8 cellular contexts compared by ENCODE assay signal in genomic region chr17:30236807-30237206, GRCh38. TPM values are rescaled to one million over a fixed set of nuclear protein-coding genes. Genes with fewer than 3 reads are reported as not detected.
A peak's percentile ranks its signal among the peaks of the same experiment; 100 is the strongest.
DNase-seq lines count a peak whose midpoint lies in the region; ATAC-seq and TF ChIP-seq lines count a peak whose summit lies in the region.

No MANE protein-coding gene starts in this region.

- no peaks in the 10 kb centered on the region for H3K36me3 Mint-ChIP-seq in activated T-helper 2 cell treated with anti-CD3 and anti-CD28 coated beads, Interferon-gamma antibody, Interleukin-2, Interleukin-4, amounts not matched to agents 10 μg/mL and 5 μg/mL and 100 μg/mL, durations not matched to agents 14 hours and 24 hours and 36 hours (ENCODE audit: low read depth)

- H3K4me1 ChIP-seq in right atrium auricular region: peaks cover 0 to 29% of the 10 kb centered on the region in 2 donors

- H3K9me3 Mint-ChIP-seq in activated T-helper 2 cell treated with anti-CD3 and anti-CD28 coated beads, Interferon-gamma antibody, Interleukin-2, Interleukin-4, amounts not matched to agents 10 μg/mL and 5 μg/mL and 100 μg/mL, durations not matched to agents 14 hours and 24 hours and 36 hours: no peaks in the 10 kb centered on the region

- ATAC-seq in GM21528 (IDR thresholded peaks at IDR 0.05; ENCODE audit: low FRiP score, unreplicated experiment) (no peak), omental fat pad (ENCODE audit: low FRiP score) (no peak)

- DNase-seq in COLO668 (lab: John Stamatoyannopoulos, UW; ENCODE audit: unreplicated experiment) (peak; percentile 45), HT1080 (ENCODE audit: low read depth) (peak; percentile 13), right atrium auricular region (ENCODE audit: low spot score) (peak; percentile 75), NK-92 (lab: John Stamatoyannopoulos, UW; ENCODE audit: unreplicated experiment) (no peak), omental fat pad (ENCODE audit: low spot score) (no peak)
- no peak for DNase-seq in activated T-helper 2 cell treated with anti-CD3 and anti-CD28 coated beads, Interferon-gamma antibody, Interleukin-2, Interleukin-4, amounts not matched to agents 10 μg/mL and 5 μg/mL and 100 μg/mL, durations not matched to agents 14 hours and 24 hours and 36 hours (ENCODE audit: low spot score)
- peak; percentile 10 to 15 for DNase-seq in stimulated activated CD8-positive, alpha-beta memory T cell treated with anti-CD3 and anti-CD28 coated beads, Interleukin-2, amount 100 ng/mL, for 48 hours (ENCODE audit: low read depth in 2 of 2)

- peaks cover 0 to 9% of the 10 kb centered on the region in 2 donors for H3K27me3 ChIP-seq in right atrium auricular region

- no peaks in the 10 kb centered on the region for H3K36me3 ChIP-seq in right atrium auricular region

- no peaks in the 10 kb centered on the region for H3K9me3 ChIP-seq in right atrium auricular region

- peak overlapping the region in 1 of 2 donors; percentile 52 for H3K4me3 ChIP-seq in right atrium auricular region

- H3K27me3 Mint-ChIP-seq in activated T-helper 2 cell treated with anti-CD3 and anti-CD28 coated beads, Interferon-gamma antibody, Interleukin-2, Interleukin-4, amounts not matched to agents 10 μg/mL and 5 μg/mL and 100 μg/mL, durations not matched to agents 14 hours and 24 hours and 36 hours (ENCODE audit: low read depth): peaks cover 60% of the 10 kb centered on the region

- H3K4me1 Mint-ChIP-seq in activated T-helper 2 cell treated with anti-CD3 and anti-CD28 coated beads, Interferon-gamma antibody, Interleukin-2, Interleukin-4, amounts not matched to agents 10 μg/mL and 5 μg/mL and 100 μg/mL, durations not matched to agents 14 hours and 24 hours and 36 hours (ENCODE audit: low read depth): peaks cover 10% of the 10 kb centered on the region

- H3K4me3 Mint-ChIP-seq in activated T-helper 2 cell treated with anti-CD3 and anti-CD28 coated beads, Interferon-gamma antibody, Interleukin-2, Interleukin-4, amounts not matched to agents 10 μg/mL and 5 μg/mL and 100 μg/mL, durations not matched to agents 14 hours and 24 hours and 36 hours (ENCODE audit: low read depth): peak overlapping the region; percentile 10

- peak in 1 of 2 donors; percentile 46 for TF ChIP-seq CTCF in right atrium auricular region (IDR thresholded peaks at IDR 0.05)
- no peak for TF ChIP-seq CTCF in omental fat pad (IDR thresholded peaks at IDR 0.05)

- no peak overlapping the region for H3K27ac Mint-ChIP-seq in activated T-helper 2 cell treated with anti-CD3 and anti-CD28 coated beads, Interferon-gamma antibody, Interleukin-2, Interleukin-4, amounts not matched to agents 10 μg/mL and 5 μg/mL and 100 μg/mL, durations not matched to agents 14 hours and 24 hours and 36 hours

- no peak overlapping the region for H3K27ac ChIP-seq in right atrium auricular region

- intact Hi-C loops in activated T-helper 2 cell treated with anti-CD3 and anti-CD28 coated beads, Interferon-gamma antibody, Interleukin-2, Interleukin-4, amounts not matched to agents 10 μg/mL and 5 μg/mL and 100 μg/mL, durations not matched to agents 14 hours and 24 hours and 36 hours (cut with micrococcal nuclease): no loop called here

RNA-seq across cellular contexts. Expression of gene SLC6A4, which starts 1.3 kb away (rescaled TPM):
- total RNA-seq in HT1080 (2014; rRNA removed; shearing (Covaris generic)): not detected in 2 replicates
- not detected in 2 replicates for polyA plus RNA-seq in HT1080 (2015; cell fraction: cytosol; rRNA removed)
- 0.68 TPM in 1 of 2 replicates, not detected in the other for polyA plus RNA-seq in HT1080 (2015; cell fraction: nucleus; rRNA removed)
- total RNA-seq in activated T-helper 2 cell treated with anti-CD3 and anti-CD28 coated beads, Interferon-gamma antibody, Interleukin-2, Interleukin-4, amounts not matched to agents 10 μg/mL and 5 μg/mL and 100 μg/mL, durations not matched to agents 14 hours and 24 hours and 36 hours: 0.02 TPM in 1 of 2 replicates, not detected in the other
- total RNA-seq in right atrium auricular region (1 to 10 TPM; 2.0 to 7.0 TPM), omental fat pad (1 to 10 TPM; 1.1 to 2.3 (median 1.2) TPM)

RNA-seq across cellular contexts. Expression of gene BLMH, which starts 54.9 kb away (rescaled TPM):
- 32.7 and 53.8 TPM in 2 replicates for total RNA-seq in HT1080 (2014; rRNA removed; shearing (Covaris generic))
- polyA plus RNA-seq in HT1080 (2015; cell fraction: cytosol; rRNA removed): 49.8 and 58.5 TPM in 2 replicates
- 59.0 and 66.8 TPM in 2 replicates for polyA plus RNA-seq in HT1080 (2015; cell fraction: nucleus; rRNA removed)
- 68.9 and 72.2 TPM in 2 replicates for total RNA-seq in activated T-helper 2 cell treated with anti-CD3 and anti-CD28 coated beads, Interferon-gamma antibody, Interleukin-2, Interleukin-4, amounts not matched to agents 10 μg/mL and 5 μg/mL and 100 μg/mL, durations not matched to agents 14 hours and 24 hours and 36 hours
- total RNA-seq in right atrium auricular region (10 to 100 TPM; 10.8 to 13.9 TPM), omental fat pad (10 to 100 TPM; 19.1 to 33.9 (median 28.3) TPM)

Comparison
In these comparisons a context has a peak if more than half of its experiments do, and no peak if none do; other contexts are left out.
1. DNase-seq: peak in COLO668 (single experiment), HT1080 (single experiment), right atrium auricular region (single experiment) and stimulated activated CD8-positive, alpha-beta memory T cell treated with anti-CD3 and anti-CD28 coated beads, Interleukin-2, amount 100 ng/mL, for 48 hours (2 of 2); none in activated T-helper 2 cell treated with anti-CD3 and anti-CD28 coated beads, Interferon-gamma antibody, Interleukin-2, Interleukin-4, amounts not matched to agents 10 μg/mL and 5 μg/mL and 100 μg/mL, durations not matched to agents 14 hours and 24 hours and 36 hours (single experiment), NK-92 (single experiment) and omental fat pad (single experiment).